ENCODE assay signal across 8 cellular contexts in genomic region chr17:78383725-78384471, GRCh38. TPM values are rescaled to one million over a fixed set of nuclear protein-coding genes. Genes with fewer than 3 reads are reported as not detected.
DNase-seq lines count a peak whose midpoint lies in the region; ATAC-seq and TF ChIP-seq lines count a peak whose summit lies in the region.

No MANE protein-coding gene starts in this region.

- in situ Hi-C loops in GM13977 (cut with MboI; ENCODE audit: low pct_unique_long_range_greater_than_20kb, low sequenced_read_pairs, unreplicated experiment) (no loop called here), gastrocnemius medialis (cut with MboI; ENCODE audit: low sequenced_read_pairs in 4 of 4) (no loop called here)

- peak overlapping the region; percentile 99 for H3K4me2 ChIP-seq in Loucy (ENCODE audit: low read depth, low read length, poor library complexity, severe bottlenecking)

- peak overlapping the region; percentile 99 for H3K27ac Mint-ChIP-seq in activated T-helper 17 cell treated with anti-CD3 and anti-CD28 coated beads, Interleukin-2, amount 50 U/mL, for 72 hours

- no peak for TF ChIP-seq CTCF in GM13977 (IDR thresholded peaks at IDR 0.05; ENCODE audit: extremely low read depth, insufficient read depth, missing control alignments)
- TF ChIP-seq CTCF in Loucy (conservative IDR thresholded peaks at IDR 0.05; ENCODE audit: low read length): no peak
- TF ChIP-seq CTCF in gastrocnemius medialis (IDR thresholded peaks at IDR 0.05 in 4 of 5, conservative IDR thresholded peaks at IDR 0.05 in 1 of 5): no peak

- ATAC-seq in activated T-helper 17 cell treated with anti-CD3 and anti-CD28 coated beads, Interleukin-2, amount 50 U/mL, for 72 hours (replicated peaks): peak; percentile 57
- ATAC-seq in gastrocnemius medialis (peak; percentile 75 to 87), GM19324 (IDR thresholded peaks at IDR 0.05; ENCODE audit: low FRiP score, unreplicated experiment) (no peak)

- peaks cover 52% of the 10 kb centered on the region for H4K20me1 ChIP-seq in Loucy (ENCODE audit: insufficient read depth, low read length, poor library complexity, severe bottlenecking)

- no peaks in the 10 kb centered on the region for H3K36me3 ChIP-seq in Loucy (ENCODE audit: insufficient read depth, low read length)
- peaks cover 0 to 3% of the 10 kb centered on the region in 2 donors for H3K36me3 ChIP-seq in gastrocnemius medialis

- H3K27ac ChIP-seq in gastrocnemius medialis: peak overlapping the region; percentile 78 to 87 (median 82)

- peak; percentile 36 to 59 for TF ChIP-seq POLR2A in gastrocnemius medialis (IDR thresholded peaks at IDR 0.05)

- H3K4me1 ChIP-seq in Loucy (ENCODE audit: insufficient read depth, low read length, poor library complexity, severe bottlenecking) (peaks cover 75% of the 10 kb centered on the region), gastrocnemius medialis (peaks cover 83 to 85% of the 10 kb centered on the region in 2 donors)

- H3K79me2 ChIP-seq in Loucy (ENCODE audit: insufficient read depth, low read length): peaks cover 93% of the 10 kb centered on the region

- H3K9ac ChIP-seq in Loucy (ENCODE audit: low read depth, low read length, poor library complexity, severe bottlenecking): peak overlapping the region; percentile 79

- peaks cover 91% of the 10 kb centered on the region for H3K36me3 Mint-ChIP-seq in activated T-helper 17 cell treated with anti-CD3 and anti-CD28 coated beads, Interleukin-2, amount 50 U/mL, for 72 hours (ENCODE audit: low read depth)

- peak overlapping the region; percentile 86 for H3K4me3 Mint-ChIP-seq in activated T-helper 17 cell treated with anti-CD3 and anti-CD28 coated beads, Interleukin-2, amount 50 U/mL, for 72 hours

- H3K4me3 ChIP-seq in Loucy (ENCODE audit: low read length, poor library complexity, severe bottlenecking): peak overlapping the region; percentile 95
- H3K4me3 ChIP-seq in gastrocnemius medialis: no peak overlapping the region

- no peaks in the 10 kb centered on the region for H3K27me3 ChIP-seq in Loucy (ENCODE audit: insufficient read depth, low read length, poor library complexity, severe bottlenecking)
- H3K27me3 ChIP-seq in gastrocnemius medialis: no peaks in the 10 kb centered on the region

- no peaks in the 10 kb centered on the region for H3K27me3 Mint-ChIP-seq in activated T-helper 17 cell treated with anti-CD3 and anti-CD28 coated beads, Interleukin-2, amount 50 U/mL, for 72 hours

- peaks cover 66% of the 10 kb centered on the region for H3K4me1 Mint-ChIP-seq in activated T-helper 17 cell treated with anti-CD3 and anti-CD28 coated beads, Interleukin-2, amount 50 U/mL, for 72 hours

- H3K9me3 Mint-ChIP-seq in activated T-helper 17 cell treated with anti-CD3 and anti-CD28 coated beads, Interleukin-2, amount 50 U/mL, for 72 hours: no peaks in the 10 kb centered on the region

- H2AFZ ChIP-seq in Loucy (ENCODE audit: low read length): no peak overlapping the region

- DNase-seq in GM13977 (ENCODE audit: low spot score): peak; percentile 67
- peak; percentile 88 for DNase-seq in glomerular visceral epithelial cell (ENCODE audit: extremely low spot score)
- peak; percentile 66 to 84 for DNase-seq in gastrocnemius medialis
- no peak for DNase-seq in NCI-H1105 (lab: John Stamatoyannopoulos, UW)
- no peak for DNase-seq in COR-L47 (lab: John Stamatoyannopoulos, UW)

- H3K9me2 ChIP-seq in Loucy (replicated peaks; ENCODE audit: low read depth, low read length): no peaks in the 10 kb centered on the region

- peaks cover 21% of the 10 kb centered on the region for H3F3A ChIP-seq in Loucy (ENCODE audit: low read depth)

- intact Hi-C loops in gastrocnemius medialis (cut with DNase I; ENCODE audit: low total_unique reads): loop anchor here (2.0 kb wide), 1 partner anchor 13 kb away; no protein-coding TSS in a partner anchor

- H3K9me3 ChIP-seq in Loucy (ENCODE audit: insufficient read depth, low read depth, low read length) (no peaks in the 10 kb centered on the region), gastrocnemius medialis (no peaks in the 10 kb centered on the region)

RNA-seq across cellular contexts. Expression of gene PGS1, which starts 5.4 kb away (rescaled TPM):
- total RNA-seq in activated T-helper 17 cell treated with anti-CD3 and anti-CD28 coated beads, Interleukin-2, amount 50 U/mL, for 72 hours: 100 to 1,000 TPM in 1 of 2 donors, 10 to 100 TPM in 1; 76.1 to 101 TPM
- 10 to 100 TPM; 16.6 to 30.0 (median 21.8) TPM for total RNA-seq in gastrocnemius medialis

RNA-seq across cellular contexts. Expression of gene SOCS3, which starts 24.0 kb away (rescaled TPM):
- total RNA-seq in activated T-helper 17 cell treated with anti-CD3 and anti-CD28 coated beads, Interleukin-2, amount 50 U/mL, for 72 hours: 100 to 1,000 TPM; 129 to 175 TPM
- 10 to 100 TPM in 3 of 4 donors, 1 to 10 TPM in 1; 4.5 to 44.2 (median 16.4) TPM for total RNA-seq in gastrocnemius medialis

Comparison
In these comparisons a context has a peak if more than half of its experiments do, and no peak if none do; other contexts are left out.
1. DNase-seq: peak in GM13977 (single experiment), glomerular visceral epithelial cell (single experiment) and gastrocnemius medialis (2 of 2); none in NCI-H1105 (single experiment) and COR-L47 (single experiment).